Comparison of ENCODE assay signal across 17 cellular contexts in the genomic region with DNA sequence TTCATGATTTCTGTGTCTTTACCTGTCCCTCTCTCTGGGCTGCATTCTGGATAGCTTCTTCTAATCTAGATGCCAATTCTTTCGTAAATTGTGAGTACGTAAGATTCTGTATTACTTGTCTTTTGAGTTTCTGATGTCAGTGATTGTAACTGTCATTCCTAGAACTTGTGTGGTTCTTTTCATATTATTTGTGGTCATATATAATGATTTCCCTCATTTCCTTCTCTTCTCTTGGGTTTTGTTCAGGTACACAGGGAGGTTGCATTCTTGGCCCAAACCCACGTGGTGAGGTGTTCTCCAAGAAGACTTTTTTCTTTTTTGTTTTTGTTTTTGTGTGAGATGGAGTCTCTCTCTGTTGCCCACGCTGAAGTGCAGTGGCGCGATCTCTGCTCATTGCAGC. TPM values are rescaled to one million over a fixed set of nuclear protein-coding genes. Genes with fewer than 3 reads are reported as not detected.
DNase-seq lines count a peak whose midpoint lies in the region; ATAC-seq and TF ChIP-seq lines count a peak whose summit lies in the region.
"Had no signal": no experiment of that assay in that cellular context is flagged by ENCODE, and none has a peak within 500 bp of the region (broad histone marks: within the 10 kb centered on the region; RNA-seq: fewer than 3 reads in every experiment).

No MANE protein-coding gene starts in this region.

- in situ Hi-C loops in Panc1 (cut with HindIII; ENCODE audit: low pct_unique_long_range_greater_than_20kb, low sequenced_read_pairs) = no loop called here

- BruUV-seq in Panc1 (replicated peaks; lab: Mats Ljungman, UMichigan) = no TSS peak

- H3K4me3 Mint-ChIP-seq in activated naive CD4-positive, alpha-beta T cell treated with anti-CD3 and anti-CD28 coated beads for 36 hours = no peak overlapping the region
- no peak overlapping the region for H3K4me3 Mint-ChIP-seq in activated naive CD4-positive, alpha-beta T cell treated with anti-CD3 and anti-CD28 coated beads, Interleukin-2, amount 10 ng/mL, durations not matched to agents 7 days and 5 days
- H3K4me3 Mint-ChIP-seq in effector memory CD8-positive, alpha-beta T cell = peak overlapping the region; percentile 29 to 31
- peak overlapping the region; percentile 30 to 71 for H3K4me3 Mint-ChIP-seq in stimulated activated naive CD8-positive, alpha-beta T cell treated with anti-CD3 and anti-CD28 coated beads, Interleukin-15, amount 100 ng/mL, for 72 hours

- H3K36me3 Mint-ChIP-seq in activated naive CD4-positive, alpha-beta T cell treated with anti-CD3 and anti-CD28 coated beads for 36 hours (ENCODE audit: low read depth) = peaks cover 5% of the 10 kb centered on the region
- peaks cover 42% of the 10 kb centered on the region for H3K36me3 Mint-ChIP-seq in activated naive CD4-positive, alpha-beta T cell treated with anti-CD3 and anti-CD28 coated beads, Interleukin-2, amount 10 ng/mL, durations not matched to agents 7 days and 5 days
- H3K36me3 Mint-ChIP-seq in effector memory CD8-positive, alpha-beta T cell (ENCODE audit: insufficient read depth) = peaks cover 14% of the 10 kb centered on the region

- H3K4me3 ChIP-seq in Panc1 (ENCODE audit: low read depth in 2 of 2, low read length in 2 of 2) = no peak overlapping the region
- H3K4me3 ChIP-seq: colonic mucosa had no signal

- 0 out of 2 replicates have a peak, but pooled peaks cover 1% of the 10 kb centered on the region for H3K36me3 ChIP-seq in Panc1 (ENCODE audit: control insufficient read depth, insufficient read depth, low read length)
- H3K36me3 ChIP-seq: colonic mucosa, WERI-Rb-1 had no signal

- peaks cover 82% of the 10 kb centered on the region for H3K4me1 Mint-ChIP-seq in activated naive CD4-positive, alpha-beta T cell treated with anti-CD3 and anti-CD28 coated beads for 36 hours (ENCODE audit: low read depth)
- peaks cover 85% of the 10 kb centered on the region for H3K4me1 Mint-ChIP-seq in activated naive CD4-positive, alpha-beta T cell treated with anti-CD3 and anti-CD28 coated beads, Interleukin-2, amount 10 ng/mL, durations not matched to agents 7 days and 5 days
- peaks cover 71 to 86% of the 10 kb centered on the region in 2 donors for H3K4me1 Mint-ChIP-seq in effector memory CD8-positive, alpha-beta T cell (ENCODE audit: low read depth in 2 of 2)
- peaks cover 97% of the 10 kb centered on the region for H3K4me1 Mint-ChIP-seq in stimulated activated naive CD8-positive, alpha-beta T cell treated with anti-CD3 and anti-CD28 coated beads, Interleukin-15, amount 100 ng/mL, for 72 hours

- no peaks in the 10 kb centered on the region for H3K9me3 Mint-ChIP-seq in activated naive CD4-positive, alpha-beta T cell treated with anti-CD3 and anti-CD28 coated beads for 36 hours
- no peaks in the 10 kb centered on the region for H3K9me3 Mint-ChIP-seq in activated naive CD4-positive, alpha-beta T cell treated with anti-CD3 and anti-CD28 coated beads, Interleukin-2, amount 10 ng/mL, durations not matched to agents 7 days and 5 days
- H3K9me3 Mint-ChIP-seq in effector memory CD8-positive, alpha-beta T cell = no peaks in the 10 kb centered on the region
- peaks cover 0 to 6% of the 10 kb centered on the region in 2 donors for H3K9me3 Mint-ChIP-seq in stimulated activated naive CD8-positive, alpha-beta T cell treated with anti-CD3 and anti-CD28 coated beads, Interleukin-15, amount 100 ng/mL, for 72 hours

- intact Hi-C loops in activated naive CD4-positive, alpha-beta T cell treated with anti-CD3 and anti-CD28 coated beads for 36 hours (cut with micrococcal nuclease) = loop anchor here (1.0 to 10.0 kb wide), 4 partner anchors 12 to 1656 kb away; a partner anchor contains a TSS
- intact Hi-C loops in Panc1 (cut with micrococcal nuclease; ENCODE audit: unreplicated experiment) = no loop called here

- ATAC-seq in Panc1 (no peak), GM21360 (IDR thresholded peaks at IDR 0.05; ENCODE audit: unreplicated experiment) (no peak)
- no peak for ATAC-seq in effector memory CD8-positive, alpha-beta T cell (replicated peaks)
- peak; percentile 74 for ATAC-seq in stimulated activated naive CD8-positive, alpha-beta T cell treated with anti-CD3 and anti-CD28 coated beads, Interleukin-15, amount 100 ng/mL, for 72 hours
- ATAC-seq: foreskin keratinocyte, left colon had no signal

- DNase-seq in activated naive CD4-positive, alpha-beta T cell treated with anti-CD3 and anti-CD28 coated beads for 36 hours = peak; percentile 42
- no peak for DNase-seq in activated naive CD4-positive, alpha-beta T cell treated with anti-CD3 and anti-CD28 coated beads, Interleukin-2, amount 10 ng/mL, durations not matched to agents 7 days and 5 days
- no peak for DNase-seq in Panc1 (ENCODE audit: low read depth, low spot score)
- no peak for DNase-seq in effector memory CD8-positive, alpha-beta T cell
- peak in 1 of 2 donors; percentile 52 for DNase-seq in stimulated activated naive CD8-positive, alpha-beta T cell treated with anti-CD3 and anti-CD28 coated beads, Interleukin-15, amount 100 ng/mL, for 72 hours
- no peak for DNase-seq in GM20000 (ENCODE audit: low spot score)
- no peak for DNase-seq in NCI-H1048 (lab: John Stamatoyannopoulos, UW)
- DNase-seq: colonic mucosa; foreskin keratinocyte; GOT3; KBM-7; left colon; NCI-H2171 treated with DMSO at 0.1 percent for 48 hours; NK-92 treated with Interleukin-12 subunit alpha and Interleukin-12 subunit beta, amount 100 ng/mL, for 24 hours; stimulated activated CD4-positive, alpha-beta T cell treated with anti-CD3 and anti-CD28 coated beads, Interleukin-12 subunit alpha, Interleukin-12 subunit beta, amount 100 ng/mL, for 4 hours; WERI-Rb-1 had no signal

- POLR2A ChIA-PET in Panc1 (lab: Charles Lee) = no interaction called here

- TF ChIP-seq CTCF in Panc1 (IDR thresholded peaks at IDR 0.05) = no peak
- no peak for TF ChIP-seq CTCF in GM20000 (IDR thresholded peaks at IDR 0.05; ENCODE audit: extremely low read depth, missing control alignments)

- no peaks in the 10 kb centered on the region for H3K27me3 ChIP-seq in Panc1 (ENCODE audit: control insufficient read depth, insufficient read depth, low read length)
- H3K27me3 ChIP-seq: colonic mucosa, foreskin keratinocyte had no signal

- no peak overlapping the region for H3K27ac Mint-ChIP-seq in activated naive CD4-positive, alpha-beta T cell treated with anti-CD3 and anti-CD28 coated beads for 36 hours
- H3K27ac Mint-ChIP-seq in activated naive CD4-positive, alpha-beta T cell treated with anti-CD3 and anti-CD28 coated beads, Interleukin-2, amount 10 ng/mL, durations not matched to agents 7 days and 5 days = no peak overlapping the region
- H3K27ac Mint-ChIP-seq in effector memory CD8-positive, alpha-beta T cell = peak overlapping the region in 1 of 2 donors; percentile 68
- H3K27ac Mint-ChIP-seq in stimulated activated naive CD8-positive, alpha-beta T cell treated with anti-CD3 and anti-CD28 coated beads, Interleukin-15, amount 100 ng/mL, for 72 hours = peak overlapping the region; percentile 3 to 5

- peaks cover 70% of the 10 kb centered on the region for H3K4me1 ChIP-seq in Panc1 (ENCODE audit: control insufficient read depth, insufficient read depth, low read length)

- H3K9me3 ChIP-seq in Panc1 (ENCODE audit: control insufficient read depth, insufficient read depth, low read depth, low read length) = no peaks in the 10 kb centered on the region
- H3K9me3 ChIP-seq: colonic mucosa had no signal

- peak overlapping the region; percentile 13; the same call in 1 of the 2 replicates for H3K27ac ChIP-seq in Panc1 (ENCODE audit: low read length)
- H3K27ac ChIP-seq: colonic mucosa, foreskin keratinocyte, WERI-Rb-1 had no signal

- CTCF ChIA-PET in activated naive CD4-positive, alpha-beta T cell treated with anti-CD3 and anti-CD28 coated beads for 36 hours (lab: Charles Lee) = no interaction called here
- CTCF ChIA-PET in activated naive CD4-positive, alpha-beta T cell treated with anti-CD3 and anti-CD28 coated beads, Interleukin-2, amount 10 ng/mL, durations not matched to agents 7 days and 5 days (lab: Charles Lee) = no interaction called here
- CTCF ChIA-PET in Panc1 (lab: Charles Lee) = no interaction called here

- H3K27me3 Mint-ChIP-seq in activated naive CD4-positive, alpha-beta T cell treated with anti-CD3 and anti-CD28 coated beads for 36 hours (ENCODE audit: low read depth) = no peaks in the 10 kb centered on the region
- no peaks in the 10 kb centered on the region for H3K27me3 Mint-ChIP-seq in activated naive CD4-positive, alpha-beta T cell treated with anti-CD3 and anti-CD28 coated beads, Interleukin-2, amount 10 ng/mL, durations not matched to agents 7 days and 5 days
- H3K27me3 Mint-ChIP-seq in effector memory CD8-positive, alpha-beta T cell = no peaks in the 10 kb centered on the region
- H3K27me3 Mint-ChIP-seq in stimulated activated naive CD8-positive, alpha-beta T cell treated with anti-CD3 and anti-CD28 coated beads, Interleukin-15, amount 100 ng/mL, for 72 hours = no peaks in the 10 kb centered on the region

RNA-seq across cellular contexts. Expression of a gene that starts 13.8 kb away (rescaled TPM):
- 10 to 100 TPM in 1 of 2 experiments, 1 to 10 TPM in 1; 8.8 to 10.5 TPM for total RNA-seq in activated naive CD4-positive, alpha-beta T cell treated with anti-CD3 and anti-CD28 coated beads for 36 hours
- total RNA-seq in Panc1 (2021; ENCODE audit: unreplicated experiment) = 46.0 TPM
- polyA plus RNA-seq in Panc1 (2012; ENCODE audit: insufficient read length) = 21.3 TPM

Comparison
In these comparisons a context has a peak if more than half of its experiments do, and no peak if none do; other contexts are left out.
1. H3K27ac Mint-ChIP-seq: peak in stimulated activated naive CD8-positive, alpha-beta T cell treated with anti-CD3 and anti-CD28 coated beads, Interleukin-15, amount 100 ng/mL, for 72 hours (2 of 2); none in activated naive CD4-positive, alpha-beta T cell treated with anti-CD3 and anti-CD28 coated beads for 36 hours (single experiment) and activated naive CD4-positive, alpha-beta T cell treated with anti-CD3 and anti-CD28 coated beads, Interleukin-2, amount 10 ng/mL, durations not matched to agents 7 days and 5 days (single experiment).
2. H3K4me3 Mint-ChIP-seq: peak in effector memory CD8-positive, alpha-beta T cell (2 of 2) and stimulated activated naive CD8-positive, alpha-beta T cell treated with anti-CD3 and anti-CD28 coated beads, Interleukin-15, amount 100 ng/mL, for 72 hours (2 of 2); none in activated naive CD4-positive, alpha-beta T cell treated with anti-CD3 and anti-CD28 coated beads for 36 hours (single experiment) and activated naive CD4-positive, alpha-beta T cell treated with anti-CD3 and anti-CD28 coated beads, Interleukin-2, amount 10 ng/mL, durations not matched to agents 7 days and 5 days (single experiment).